Comparison of ENCODE assay signal across 20 cellular contexts in genomic region chr5:141865406-141865805, GRCh38. TPM values are rescaled to one million over a fixed set of nuclear protein-coding genes. Genes with fewer than 3 reads are reported as not detected.
DNase-seq lines count a peak whose midpoint lies in the region; ATAC-seq and TF ChIP-seq lines count a peak whose summit lies in the region.
"Had no signal": no experiment of that assay in that cellular context is flagged by ENCODE, and none has a peak within 500 bp of the region (broad histone marks: within the 10 kb centered on the region; RNA-seq: fewer than 3 reads in every experiment).

No MANE protein-coding gene starts in this region.

- CTCF ChIA-PET in Calu3 (lab: Charles Lee): no interaction called here

- no peak for ATAC-seq in activated naive CD8-positive, alpha-beta T cell treated with anti-CD3 and anti-CD28 coated beads, Interleukin-2, amount 50 U/mL, for 24 hours
- no peak for ATAC-seq in HG02588 (IDR thresholded peaks at IDR 0.05; ENCODE audit: unreplicated experiment)
- no peak for ATAC-seq in GM21786 (IDR thresholded peaks at IDR 0.05; ENCODE audit: unreplicated experiment)
- ATAC-seq: T-helper 17 cell had no signal

- peak overlapping the region; percentile 54 for H3K4me3 Mint-ChIP-seq in Calu3 (ENCODE audit: low read depth, unreplicated experiment)
- H3K4me3 Mint-ChIP-seq in activated naive CD8-positive, alpha-beta T cell treated with anti-CD3 and anti-CD28 coated beads, Interleukin-2, amount 50 U/mL, for 24 hours: no peak overlapping the region
- H3K4me3 Mint-ChIP-seq: activated T-cell treated with anti-CD3 and anti-CD28 coated beads, Interleukin-2, amount 50 U/mL, for 24 hours; T-helper 17 cell had no signal

- DNase-seq in Calu3 (no peak), prostate gland (ENCODE audit: low spot score) (no peak), ascending aorta (ENCODE audit: low spot score in 2 of 2) (no peak)
- DNase-seq in activated naive CD8-positive, alpha-beta T cell treated with anti-CD3 and anti-CD28 coated beads, Interleukin-2, amount 50 U/mL, for 24 hours: no peak
- DNase-seq: activated naive CD4-positive, alpha-beta T cell treated with Interleukin-2 at 50 U/mL for 16 hours; activated T-cell treated with anti-CD3 and anti-CD28 coated beads, Interleukin-2, amount 50 U/mL, for 24 hours; DMS79 treated with DMSO at 0.1 percent for 48 hours; H7; NCI-H1092 treated with DMSO at 0.1 percent for 48 hours; NCI-H1930; SK-N-SH; stimulated activated CD8-positive, alpha-beta memory T cell treated with anti-CD3 and anti-CD28 coated beads, Interleukin-4, amount 100 ng/mL, for 48 hours; T-helper 17 cell had no signal

- no peaks in the 10 kb centered on the region for H3K9me3 ChIP-seq in esophagus (ENCODE audit: control insufficient read depth in 2 of 2, insufficient read depth in 1 of 2, low read depth in 1 of 2, low read length in 1 of 2)
- H3K9me3 ChIP-seq in prostate gland: no peaks in the 10 kb centered on the region
- no peaks in the 10 kb centered on the region for H3K9me3 ChIP-seq in ascending aorta
- H3K9me3 ChIP-seq: left lung, SK-N-SH had no signal

- peak overlapping the region; percentile 45 for H3K27ac ChIP-seq in angular gyrus (ENCODE audit: low read depth, low read length)
- H3K27ac ChIP-seq in esophagus (ENCODE audit: low read depth in 2 of 2, low read length in 1 of 2): peak overlapping the region; percentile 9 to 16
- H3K27ac ChIP-seq in prostate gland: peak overlapping the region; percentile 81 to 89
- no peak overlapping the region for H3K27ac ChIP-seq in ascending aorta
- H3K27ac ChIP-seq: left lung had no signal

- H3K36me3 Mint-ChIP-seq in Calu3 (ENCODE audit: insufficient read depth, unreplicated experiment): peaks cover 78% of the 10 kb centered on the region
- no peaks in the 10 kb centered on the region for H3K36me3 Mint-ChIP-seq in activated naive CD8-positive, alpha-beta T cell treated with anti-CD3 and anti-CD28 coated beads, Interleukin-2, amount 50 U/mL, for 24 hours (ENCODE audit: low read depth)

- 79 to 85% methylated on average over 2 of the region's 2 CpGs for WGBS in esophagus, 2 donors
- WGBS in prostate gland: 79% methylated on average over 2 of the region's 2 CpGs

- no peak for TF ChIP-seq POLR2A in prostate gland (IDR thresholded peaks at IDR 0.05)

- peaks cover 61% of the 10 kb centered on the region for H3K4me1 Mint-ChIP-seq in Calu3 (ENCODE audit: low read depth, unreplicated experiment)
- H3K4me1 Mint-ChIP-seq in activated naive CD8-positive, alpha-beta T cell treated with anti-CD3 and anti-CD28 coated beads, Interleukin-2, amount 50 U/mL, for 24 hours: no peaks in the 10 kb centered on the region

- intact Hi-C loops in Calu3 (cut with micrococcal nuclease; ENCODE audit: unreplicated experiment): no loop called here
- intact Hi-C loops in prostate gland (cut with DNase I): no loop called here
- intact Hi-C loops in ascending aorta (cut with DNase I): no loop called here

- H3K4me3 ChIP-seq in esophagus (ENCODE audit: low read depth in 1 of 2, low read length in 2 of 2) (no peak overlapping the region), prostate gland (no peak overlapping the region), ascending aorta (no peak overlapping the region)
- H3K4me3 ChIP-seq: left lung had no signal

- no peaks in the 10 kb centered on the region for H3K27me3 ChIP-seq in esophagus (ENCODE audit: control insufficient read depth in 1 of 2, insufficient read depth in 2 of 2, low read length in 2 of 2)
- H3K27me3 ChIP-seq in prostate gland (replicated peaks; ENCODE audit: insufficient read depth): no peaks in the 10 kb centered on the region
- no peaks in the 10 kb centered on the region for H3K27me3 ChIP-seq in ascending aorta
- H3K27me3 ChIP-seq: left lung had no signal

- H3K36me3 ChIP-seq in esophagus (ENCODE audit: control insufficient read depth in 2 of 2, insufficient read depth in 2 of 2, low read length in 1 of 2) (peaks cover 9 to 26% of the 10 kb centered on the region in 2 donors), prostate gland (no peaks in the 10 kb centered on the region), ascending aorta (no peaks in the 10 kb centered on the region)

- TF ChIP-seq CTCF in Calu3 (IDR thresholded peaks at IDR 0.05; ENCODE audit: unreplicated experiment) (no peak), prostate gland (IDR thresholded peaks at IDR 0.05) (no peak), ascending aorta (IDR thresholded peaks at IDR 0.05) (no peak)

- H3K27ac Mint-ChIP-seq in Calu3 (ENCODE audit: unreplicated experiment): peak overlapping the region; percentile 88
- no peak overlapping the region for H3K27ac Mint-ChIP-seq in activated naive CD8-positive, alpha-beta T cell treated with anti-CD3 and anti-CD28 coated beads, Interleukin-2, amount 50 U/mL, for 24 hours
- H3K27ac Mint-ChIP-seq: activated T-cell treated with anti-CD3 and anti-CD28 coated beads, Interleukin-2, amount 50 U/mL, for 24 hours; progenitor cell of endocrine pancreas; T-helper 17 cell had no signal

- H3K9me3 Mint-ChIP-seq in Calu3 (ENCODE audit: low read depth, unreplicated experiment): no peaks in the 10 kb centered on the region
- H3K9me3 Mint-ChIP-seq in activated naive CD8-positive, alpha-beta T cell treated with anti-CD3 and anti-CD28 coated beads, Interleukin-2, amount 50 U/mL, for 24 hours: no peaks in the 10 kb centered on the region
- H3K9me3 Mint-ChIP-seq: activated T-cell treated with anti-CD3 and anti-CD28 coated beads, Interleukin-2, amount 50 U/mL, for 24 hours had no signal

- H3K4me1 ChIP-seq in esophagus (ENCODE audit: control insufficient read depth in 2 of 2, insufficient read depth in 2 of 2, low read length in 1 of 2) (peaks cover 2 to 33% of the 10 kb centered on the region in 2 donors), prostate gland (replicated peaks) (peaks cover 10% of the 10 kb centered on the region), ascending aorta (no peaks in the 10 kb centered on the region)
- H3K4me1 ChIP-seq: left lung had no signal

- H3K27me3 Mint-ChIP-seq in Calu3 (ENCODE audit: unreplicated experiment): no peaks in the 10 kb centered on the region
- peaks cover 14% of the 10 kb centered on the region for H3K27me3 Mint-ChIP-seq in activated naive CD8-positive, alpha-beta T cell treated with anti-CD3 and anti-CD28 coated beads, Interleukin-2, amount 50 U/mL, for 24 hours

- BruUV-seq in Calu3 (replicated peaks; lab: Mats Ljungman, UMichigan): no TSS peak

RNA-seq across cellular contexts. Expression of gene PCDH1, which starts 12.8 kb away (rescaled TPM):
- total RNA-seq in Calu3 (2022) (146 and 167 TPM in 2 replicates), prostate gland (10 to 100 TPM; 49.2 to 81.1 TPM), ascending aorta (165 TPM)
- 10 to 100 TPM; 36.4 to 42.6 TPM for polyA plus RNA-seq in esophagus
- total RNA-seq: activated CD8-positive, alpha-beta memory T cell treated with anti-CD3 and anti-CD28 coated beads for 36 hours had no signal

RNA-seq across cellular contexts. Expression of gene DELE1, which starts 58.3 kb away (rescaled TPM):
- total RNA-seq in Calu3 (2022): 78.0 and 78.5 TPM in 2 replicates
- polyA plus RNA-seq in esophagus: 10 to 100 TPM; 30.4 to 30.5 TPM
- total RNA-seq in prostate gland: 10 to 100 TPM; 66.7 to 98.1 TPM
- total RNA-seq in ascending aorta: 40.7 TPM

Comparison
In these comparisons a context has a peak if more than half of its experiments do, and no peak if none do; other contexts are left out.
1. H3K27ac ChIP-seq: peak in angular gyrus (single experiment), esophagus (2 of 2) and prostate gland (2 of 2); none in ascending aorta (0 of 2).